In the genomic region with DNA sequence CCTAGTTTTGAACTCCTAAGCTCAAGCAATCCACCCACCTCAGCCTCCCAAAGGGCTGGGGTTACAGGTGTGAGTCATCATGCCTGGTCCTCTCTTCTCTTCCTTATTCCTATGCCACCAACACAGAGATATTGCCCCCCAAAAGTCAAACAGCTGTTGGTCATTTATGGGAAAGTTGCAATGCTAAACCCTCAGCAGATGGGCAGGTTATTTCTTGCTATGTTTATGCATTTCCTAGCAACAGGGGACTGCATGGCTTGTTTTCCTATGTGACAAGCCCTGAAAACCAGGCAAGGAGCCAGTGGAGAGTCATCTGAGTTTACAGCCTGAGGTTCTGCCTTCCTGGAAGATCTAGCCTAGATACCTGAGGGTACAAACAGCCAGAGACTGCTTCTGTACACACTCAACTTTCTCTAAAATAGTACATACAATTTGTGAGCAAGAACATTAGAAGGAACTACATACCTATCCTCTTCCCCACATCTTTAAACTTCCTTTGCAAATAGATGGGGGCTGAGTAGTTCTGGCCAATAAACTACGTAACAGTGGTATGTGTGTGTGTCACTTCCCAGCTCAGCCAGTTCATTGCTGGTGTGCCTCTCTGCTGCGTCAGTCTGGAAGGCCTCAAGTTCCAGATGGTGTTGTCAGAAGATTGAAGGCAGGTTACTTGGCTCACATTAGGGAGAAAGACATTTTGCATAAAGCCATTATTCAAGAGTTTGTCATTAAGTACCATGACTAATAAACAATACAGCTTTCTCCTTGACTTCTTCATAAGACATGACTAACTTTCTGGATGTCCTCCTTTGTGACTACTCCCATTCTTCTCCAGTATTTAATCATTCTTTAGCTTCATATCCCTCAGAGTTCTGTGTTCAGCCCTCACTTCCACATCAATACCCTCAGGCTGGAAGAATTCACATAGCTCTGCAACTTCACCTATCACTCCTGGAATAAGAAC, we compare ENCODE assay signal across 8 cellular contexts.
A peak's percentile ranks its signal among the peaks of the same experiment; 100 is the strongest.
DNase-seq lines count a peak whose midpoint lies in the region; ATAC-seq and TF ChIP-seq lines count a peak whose summit lies in the region.

No MANE protein-coding gene starts in this region.

- no peak for TF ChIP-seq CTCF in C4-2B (conservative IDR thresholded peaks at IDR 0.05)
- no peak for TF ChIP-seq CTCF in lower leg skin (IDR thresholded peaks at IDR 0.05)

- H3K4me1 ChIP-seq in aorta (ENCODE audit: control insufficient read depth in 1 of 2, insufficient read depth in 2 of 2, low read length in 2 of 2) (peaks cover 10 to 11% of the 10 kb centered on the region in 2 donors), HAP-1 (peaks cover 8% of the 10 kb centered on the region; the same call in 1 of the 2 replicates)

- no peaks in the 10 kb centered on the region for H3K9me3 Mint-ChIP-seq in activated naive CD4-positive, alpha-beta T cell treated with anti-CD3 and anti-CD28 coated beads for 36 hours

- DNase-seq in MG63 (peak; percentile 96), T47D (ENCODE audit: low read depth in 1 of 2, low spot score in 1 of 2) (peak; percentile 39 to 98), lower leg skin (ENCODE audit: low spot score in 2 of 2) (peak; percentile 93), aorta (peak in 1 of 2 donors; percentile 86), HAP-1 (ENCODE audit: low spot score in 2 of 2) (no peak)
- no peak for DNase-seq in activated naive CD4-positive, alpha-beta T cell treated with anti-CD3 and anti-CD28 coated beads for 36 hours

- peak overlapping the region; percentile 69 for H3K27ac ChIP-seq in C4-2B
- H3K27ac ChIP-seq in aorta (ENCODE audit: low read depth in 1 of 2, low read length in 2 of 2): peak overlapping the region; percentile 79 to 100

- H3K36me3 ChIP-seq in MG63 (no peaks in the 10 kb centered on the region), aorta (ENCODE audit: control insufficient read depth in 1 of 2, insufficient read depth in 2 of 2, low read length in 1 of 2) (no peaks in the 10 kb centered on the region), HAP-1 (replicated peaks) (no peaks in the 10 kb centered on the region)

- H3K4me3 ChIP-seq in MG63: no peak overlapping the region
- H3K4me3 ChIP-seq in lower leg skin (ENCODE audit: low read depth, poor library complexity, severe bottlenecking): no peak overlapping the region
- H3K4me3 ChIP-seq in aorta (ENCODE audit: low read length in 2 of 2): no peak overlapping the region
- H3K4me3 ChIP-seq in HAP-1: no peak overlapping the region

- no peak for TF ChIP-seq POLR2A in lower leg skin (IDR thresholded peaks at IDR 0.05)

- CTCF ChIA-PET in activated naive CD4-positive, alpha-beta T cell treated with anti-CD3 and anti-CD28 coated beads for 36 hours (lab: Charles Lee): interaction anchor here (0.6 to 1.5 kb wide), 4 partner anchors 50 to 217 kb away, joined by 3 read pairs; no protein-coding TSS in a partner anchor

- H3K27me3 ChIP-seq in MG63 (no peaks in the 10 kb centered on the region), aorta (ENCODE audit: control insufficient read depth in 1 of 2, insufficient read depth in 2 of 2, low read length in 1 of 2) (no peaks in the 10 kb centered on the region), HAP-1 (ENCODE audit: low read depth) (peaks cover 3% of the 10 kb centered on the region; the same call in 1 of the 2 replicates)

- H3K27me3 Mint-ChIP-seq in activated naive CD4-positive, alpha-beta T cell treated with anti-CD3 and anti-CD28 coated beads for 36 hours (ENCODE audit: low read depth): no peaks in the 10 kb centered on the region

- no peak overlapping the region for H3K27ac Mint-ChIP-seq in activated naive CD4-positive, alpha-beta T cell treated with anti-CD3 and anti-CD28 coated beads for 36 hours

- in situ Hi-C loops in T47D (cut with HindIII; ENCODE audit: low pct_unique_long_range_greater_than_20kb, low sequenced_read_pairs): no loop called here
- in situ Hi-C loops in HAP-1 (cut with MboI; ENCODE audit: low sequenced_read_pairs): no loop called here

- 0 to 9% methylated on average over 2 of the region's 2 CpGs for WGBS in lower leg skin, 2 donors
- 0 to 6% methylated on average over 2 of the region's 2 CpGs for WGBS in aorta, 2 donors

- H3K4me1 Mint-ChIP-seq in activated naive CD4-positive, alpha-beta T cell treated with anti-CD3 and anti-CD28 coated beads for 36 hours (ENCODE audit: low read depth): peaks cover 8% of the 10 kb centered on the region

- peak; percentile 86 for ATAC-seq in aorta (ENCODE audit: low FRiP score)
- no peak for ATAC-seq in GM21619 (IDR thresholded peaks at IDR 0.05; ENCODE audit: unreplicated experiment)

- intact Hi-C loops in lower leg skin (cut with DNase I; ENCODE audit: low total_unique reads) (no loop called here), aorta (cut with DNase I) (loop anchor here in 1 of 2 donors (2.0 kb wide), 1 partner anchor 33 kb away; no protein-coding TSS in a partner anchor)
- intact Hi-C loops in activated naive CD4-positive, alpha-beta T cell treated with anti-CD3 and anti-CD28 coated beads for 36 hours (cut with micrococcal nuclease): no loop called here

- no peaks in the 10 kb centered on the region for H3K9me3 ChIP-seq in MG63
- H3K9me3 ChIP-seq in aorta (ENCODE audit: control insufficient read depth, low read length): no peaks in the 10 kb centered on the region
- no peaks in the 10 kb centered on the region for H3K9me3 ChIP-seq in HAP-1

- no peaks in the 10 kb centered on the region for H3K36me3 Mint-ChIP-seq in activated naive CD4-positive, alpha-beta T cell treated with anti-CD3 and anti-CD28 coated beads for 36 hours (ENCODE audit: low read depth)

- H3K4me3 Mint-ChIP-seq in activated naive CD4-positive, alpha-beta T cell treated with anti-CD3 and anti-CD28 coated beads for 36 hours: no peak overlapping the region

Comparison
In these comparisons a context has a peak if more than half of its experiments do, and no peak if none do; other contexts are left out.
1. DNase-seq: peak in MG63 (single experiment), T47D (2 of 2) and lower leg skin (2 of 2); none in activated naive CD4-positive, alpha-beta T cell treated with anti-CD3 and anti-CD28 coated beads for 36 hours (single experiment) and HAP-1 (0 of 2).